In genomic region chr11:74179234-74180126, GRCh38 we compare ENCODE assay signal across 16 cellular contexts. TPM values are rescaled to one million over a fixed set of nuclear protein-coding genes. Genes with fewer than 3 reads are reported as not detected.
DNase-seq lines count a peak whose midpoint lies in the region; ATAC-seq and TF ChIP-seq lines count a peak whose summit lies in the region.
"Had no signal": no experiment of that assay in that cellular context is flagged by ENCODE, and none has a peak within 500 bp of the region (broad histone marks: within the 10 kb centered on the region; RNA-seq: fewer than 3 reads in every experiment).

No MANE protein-coding gene starts in this region.

- H3K27ac ChIP-seq in thoracic aorta, result peak overlapping the region; percentile 15 to 65
- H3K27ac ChIP-seq: KMS-11, neutrophil, upper lobe of right lung had no signal

- H3K4me1 ChIP-seq in thoracic aorta (ENCODE audit: control insufficient read depth in 1 of 2, low read depth in 2 of 2), result peaks cover 13 to 19% of the 10 kb centered on the region in 2 donors
- H3K4me1 ChIP-seq: BE2C, upper lobe of right lung had no signal

- peak; percentile 41 to 72 for ATAC-seq in activated T-cell treated with anti-CD3 and anti-CD28 coated beads, Interleukin-2, amount 50 U/mL, for 72 hours (replicated peaks in 1 of 2)
- ATAC-seq in thoracic aorta (ENCODE audit: insufficient number of reproducible peaks, low FRiP score, low read depth) (no peak), sciatic nerve (no peak), GM19351 (IDR thresholded peaks at IDR 0.05; ENCODE audit: unreplicated experiment) (no peak)
- ATAC-seq: upper lobe of right lung had no signal

- no peaks in the 10 kb centered on the region for H3K27me3 ChIP-seq in thoracic aorta (replicated peaks; ENCODE audit: insufficient read depth)
- H3K27me3 ChIP-seq: BE2C, neutrophil, upper lobe of right lung had no signal

- no peak overlapping the region for H3K27ac Mint-ChIP-seq in activated T-cell treated with anti-CD3 and anti-CD28 coated beads, Interleukin-2, amount 50 U/mL, for 72 hours
- H3K27ac Mint-ChIP-seq: activated naive CD4-positive, alpha-beta T cell treated with anti-CD3 and anti-CD28 coated beads, Interleukin-2, amount 10 ng/mL, durations not matched to agents 7 days and 5 days had no signal

- peaks cover 8% of the 10 kb centered on the region for H3K4me1 Mint-ChIP-seq in activated T-cell treated with anti-CD3 and anti-CD28 coated beads, Interleukin-2, amount 50 U/mL, for 72 hours (ENCODE audit: low read depth)

- TF ChIP-seq CTCF in epithelial cell of esophagus (IDR thresholded peaks at IDR 0.05; ENCODE audit: insufficient read depth, low read depth, low read length, missing control alignments) (no peak), thoracic aorta (IDR thresholded peaks at IDR 0.05) (no peak)

- no peaks in the 10 kb centered on the region for H3K9me3 ChIP-seq in thoracic aorta
- H3K9me3 ChIP-seq: BE2C, neutrophil, upper lobe of right lung had no signal

- no peaks in the 10 kb centered on the region for H3K27me3 Mint-ChIP-seq in activated T-cell treated with anti-CD3 and anti-CD28 coated beads, Interleukin-2, amount 50 U/mL, for 72 hours (ENCODE audit: low read depth)
- H3K27me3 Mint-ChIP-seq: activated naive CD4-positive, alpha-beta T cell treated with anti-CD3 and anti-CD28 coated beads, Interleukin-2, amount 10 ng/mL, durations not matched to agents 7 days and 5 days had no signal

- DNase-seq in activated T-cell treated with anti-CD3 and anti-CD28 coated beads, Interleukin-2, amount 50 U/mL, for 72 hours, result no peak
- DNase-seq in activated T-cell treated with anti-CD3 and anti-CD28 coated beads for 4 hours, result no peak
- peak; percentile 28 for DNase-seq in RKO (ENCODE audit: low spot score)
- DNase-seq in epithelial cell of esophagus (ENCODE audit: low read depth), result peak; percentile 28
- no peak for DNase-seq in thoracic aorta (ENCODE audit: low spot score)
- no peak for DNase-seq in sciatic nerve (ENCODE audit: low spot score)
- no peak for DNase-seq in NCI-H2196 treated with DMSO at 0.1 percent for 48 hours (lab: John Stamatoyannopoulos, UW; ENCODE audit: unreplicated experiment)
- DNase-seq: activated naive CD4-positive, alpha-beta T cell treated with anti-CD3 and anti-CD28 coated beads, Interleukin-2, amount 10 ng/mL, durations not matched to agents 7 days and 5 days; BE2C; central memory CD4-positive, alpha-beta T cell; DMS79 treated with DMSO at 0.1 percent for 48 hours; NCI-H1417 treated with DMSO at 0.1 percent for 48 hours; upper lobe of right lung had no signal

- H3K4me3 ChIP-seq in epithelial cell of esophagus (ENCODE audit: low read length) (no peak overlapping the region), thoracic aorta (peak overlapping the region; percentile 23)
- H3K4me3 ChIP-seq: upper lobe of right lung had no signal

- no peaks in the 10 kb centered on the region for H3K36me3 ChIP-seq in thoracic aorta
- H3K36me3 ChIP-seq: neutrophil, upper lobe of right lung had no signal

- H3K4me3 Mint-ChIP-seq in activated T-cell treated with anti-CD3 and anti-CD28 coated beads, Interleukin-2, amount 50 U/mL, for 72 hours, result peak overlapping the region in 1 of 2 donors; percentile 1
- H3K4me3 Mint-ChIP-seq: activated naive CD4-positive, alpha-beta T cell treated with anti-CD3 and anti-CD28 coated beads, Interleukin-2, amount 10 ng/mL, durations not matched to agents 7 days and 5 days had no signal

- H3K36me3 Mint-ChIP-seq in activated T-cell treated with anti-CD3 and anti-CD28 coated beads, Interleukin-2, amount 50 U/mL, for 72 hours (ENCODE audit: insufficient read depth in 2 of 2), result peaks cover 0 to 2% of the 10 kb centered on the region in 2 donors

- no peaks in the 10 kb centered on the region for H3K9me3 Mint-ChIP-seq in activated T-cell treated with anti-CD3 and anti-CD28 coated beads, Interleukin-2, amount 50 U/mL, for 72 hours
- H3K9me3 Mint-ChIP-seq: activated naive CD4-positive, alpha-beta T cell treated with anti-CD3 and anti-CD28 coated beads, Interleukin-2, amount 10 ng/mL, durations not matched to agents 7 days and 5 days had no signal

- intact Hi-C loops in sciatic nerve (cut with DNase I), result no loop called here

RNA-seq across cellular contexts. Expression of gene PPME1, which starts 8.4 kb away (rescaled TPM):
- 10 to 100 TPM; 42.8 to 46.4 TPM for total RNA-seq in activated T-cell treated with anti-CD3 and anti-CD28 coated beads, Interleukin-2, amount 50 U/mL, for 72 hours
- total RNA-seq in thoracic aorta (10 to 100 TPM; 31.2 to 37.4 TPM), sciatic nerve (41.3 TPM)

RNA-seq across cellular contexts. Expression of gene C2CD3, which starts 8.7 kb away (rescaled TPM):
- 10 to 100 TPM; 31.1 to 35.2 TPM for total RNA-seq in activated T-cell treated with anti-CD3 and anti-CD28 coated beads, Interleukin-2, amount 50 U/mL, for 72 hours
- total RNA-seq in thoracic aorta, result 10 to 100 TPM; 23.7 to 30.6 TPM
- 26.2 TPM for total RNA-seq in sciatic nerve

Comparison
In these comparisons a context has a peak if more than half of its experiments do, and no peak if none do; other contexts are left out.
1. ATAC-seq: peak in activated T-cell treated with anti-CD3 and anti-CD28 coated beads, Interleukin-2, amount 50 U/mL, for 72 hours (2 of 2); none in thoracic aorta (single experiment), sciatic nerve (single experiment) and GM19351 (single experiment).
2. DNase-seq: peak in RKO (single experiment) and epithelial cell of esophagus (single experiment); none in activated T-cell treated with anti-CD3 and anti-CD28 coated beads, Interleukin-2, amount 50 U/mL, for 72 hours (0 of 2), activated T-cell treated with anti-CD3 and anti-CD28 coated beads for 4 hours (single experiment), thoracic aorta (single experiment), sciatic nerve (single experiment) and NCI-H2196 treated with DMSO at 0.1 percent for 48 hours (single experiment).